2 cellular contexts compared by ENCODE assay signal in the genomic region with DNA sequence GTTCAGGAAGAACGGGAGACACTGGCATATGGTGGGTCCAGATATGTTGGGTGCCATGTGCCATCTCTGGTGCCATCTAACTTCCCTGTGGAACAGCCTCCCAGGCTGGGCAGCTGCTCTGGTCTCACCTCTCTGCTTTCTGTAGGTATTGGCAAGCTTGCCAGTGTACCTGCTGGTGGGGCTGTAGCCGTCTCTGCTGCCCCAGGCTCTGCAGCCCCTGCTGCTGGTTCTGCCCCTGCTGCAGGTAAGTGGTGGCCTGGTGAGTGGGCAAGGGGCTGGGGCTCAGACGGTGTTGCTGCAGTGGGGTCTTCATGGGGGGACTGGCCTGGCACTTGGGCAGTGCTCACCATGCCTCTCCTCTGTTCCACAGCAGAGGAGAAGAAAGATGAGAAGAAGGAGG.
TF ChIP-seq lines count a peak whose summit lies in the region.

No MANE protein-coding gene starts in this region.

TF ChIP-seq in H1, 55 proteins besides CTCF, POLR2A, EP300 and RAD21:
- no peak for TF ChIP-seq KDM1A (IDR thresholded peaks at IDR 0.05; ENCODE audit: borderline replicate concordance, low read length)
- peak; percentile 64; the same call in 1 of the 2 replicates for TF ChIP-seq POLR2AphosphoS5 (IDR thresholded peaks at IDR 0.05; ENCODE audit: low read depth, low read length)

TF ChIP-seq in SK-N-SH treated with all-trans-retinoic acid at 6 μM for 48 hours, 23 proteins besides CTCF, POLR2A, EP300 and RAD21:
- no peak for TF ChIP-seq CSDC2 (CRISPR knock-in tag; IDR thresholded peaks at IDR 0.05)
